In the genomic region with DNA sequence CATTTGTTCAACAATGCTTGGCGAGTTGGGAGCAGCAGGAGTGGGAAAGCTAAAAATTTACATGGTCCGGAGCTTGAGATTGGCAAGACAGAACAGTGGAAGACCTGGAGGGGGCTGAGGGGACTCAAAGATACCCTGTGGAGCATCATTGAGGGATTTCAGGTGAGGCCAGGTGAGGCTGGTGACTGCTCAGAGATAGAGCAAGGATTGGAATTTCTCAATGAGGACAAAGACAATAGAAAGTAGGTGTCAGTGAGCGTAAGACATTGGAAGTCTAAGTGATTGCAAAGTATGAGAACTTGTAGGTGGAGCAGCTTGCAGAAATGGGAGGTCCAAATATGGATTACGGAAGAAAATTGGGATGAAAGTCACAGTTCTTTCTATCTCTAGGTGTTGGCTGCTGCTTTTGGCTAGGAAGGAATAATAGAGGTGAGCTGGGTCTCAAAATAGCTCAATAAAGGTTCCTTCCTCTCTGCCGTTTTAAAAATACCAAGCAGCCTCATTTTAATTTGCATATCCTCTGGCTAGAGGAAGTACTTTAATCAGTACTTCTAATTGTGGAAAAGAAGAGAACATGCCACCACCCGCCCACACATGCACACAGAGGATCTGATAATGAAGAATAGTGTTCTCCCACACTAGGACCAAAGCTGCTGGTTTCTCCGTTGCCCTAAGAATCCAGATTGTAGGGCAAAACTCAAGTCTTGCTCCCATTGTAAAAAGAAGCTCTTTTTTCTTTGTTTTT, we compare ENCODE assay signal across 9 cellular contexts. TPM values are rescaled to one million over a fixed set of nuclear protein-coding genes. Genes with fewer than 3 reads are reported as not detected.
DNase-seq lines count a peak whose midpoint lies in the region; ATAC-seq and TF ChIP-seq lines count a peak whose summit lies in the region.
"Had no signal": no experiment of that assay in that cellular context is flagged by ENCODE, and none has a peak within 500 bp of the region (broad histone marks: within the 10 kb centered on the region; RNA-seq: fewer than 3 reads in every experiment).

No MANE protein-coding gene starts in this region.

- peaks cover 0 to 8% (median 0%) of the 10 kb centered on the region in 4 donors for H3K4me1 ChIP-seq in tibial nerve
- H3K4me1 ChIP-seq: A549 had no signal

- no peaks in the 10 kb centered on the region for H3K27me3 ChIP-seq in tibial nerve

- no peak for TF ChIP-seq EP300 in tibial nerve (IDR thresholded peaks at IDR 0.05)

- H3K4me3 Mint-ChIP-seq in T-helper 1 cell treated with Interleukin-12 subunit alpha and Interleukin-12 subunit beta and Interleukin-4 antibody, amounts not matched to agents 30 μg/mL and 1 μg/mL, for 36 hours, result peak overlapping the region; percentile 11

- peak; percentile 55 for ATAC-seq in HG03439 (IDR thresholded peaks at IDR 0.05; ENCODE audit: unreplicated experiment)
- ATAC-seq: A549 had no signal

- intact Hi-C loops in lower leg skin (cut with DNase I; ENCODE audit: low total_unique reads), result no loop called here

- no peak overlapping the region for H3K27ac ChIP-seq in tibial nerve
- H3K27ac ChIP-seq: A549 had no signal

- H3K4me3 ChIP-seq in lower leg skin (ENCODE audit: low read depth, poor library complexity, severe bottlenecking), result no peak overlapping the region
- H3K4me3 ChIP-seq in tibial nerve, result no peak overlapping the region
- H3K4me3 ChIP-seq: A549 had no signal

- H3K27me3 Mint-ChIP-seq in T-helper 1 cell treated with Interleukin-12 subunit alpha and Interleukin-12 subunit beta and Interleukin-4 antibody, amounts not matched to agents 30 μg/mL and 1 μg/mL, for 36 hours (ENCODE audit: low read depth), result no peaks in the 10 kb centered on the region

- H3K9me3 ChIP-seq in tibial nerve, result no peaks in the 10 kb centered on the region
- H3K9me3 ChIP-seq: A549 had no signal

- WGBS in lower leg skin, 2 donors, result 50 to 52% methylated on average over 7 of the region's 7 CpGs
- WGBS in tibial nerve, 2 donors, result 59 to 64% methylated on average over 7 of the region's 7 CpGs

- no peak overlapping the region for H3K27ac Mint-ChIP-seq in T-helper 1 cell treated with Interleukin-12 subunit alpha and Interleukin-12 subunit beta and Interleukin-4 antibody, amounts not matched to agents 30 μg/mL and 1 μg/mL, for 36 hours

- no peaks in the 10 kb centered on the region for H3K36me3 ChIP-seq in tibial nerve

- H3K9me3 Mint-ChIP-seq in T-helper 1 cell treated with Interleukin-12 subunit alpha and Interleukin-12 subunit beta and Interleukin-4 antibody, amounts not matched to agents 30 μg/mL and 1 μg/mL, for 36 hours, result no peaks in the 10 kb centered on the region

- DNase-seq in T-helper 1 cell (no peak), NCI-H82 treated with DMSO at 0.1 percent for 48 hours (lab: John Stamatoyannopoulos, UW; ENCODE audit: unreplicated experiment) (no peak), lower leg skin (ENCODE audit: low spot score in 2 of 2) (no peak), tibial nerve (ENCODE audit: low spot score in 2 of 2) (no peak)
- peak; percentile 36 for DNase-seq in activated CD8-positive, alpha-beta memory T cell treated with anti-CD3 and anti-CD28 coated beads, Interleukin-2, amount 50 U/mL, for 24 hours (ENCODE audit: extremely low read depth)
- peak; percentile 50 for DNase-seq in stimulated activated CD4-positive, alpha-beta T cell treated with anti-CD3 and anti-CD28 coated beads, Interleukin-4, amount 100 ng/mL, for 1 hour

- peaks cover 32% of the 10 kb centered on the region for H3K4me1 Mint-ChIP-seq in T-helper 1 cell treated with Interleukin-12 subunit alpha and Interleukin-12 subunit beta and Interleukin-4 antibody, amounts not matched to agents 30 μg/mL and 1 μg/mL, for 36 hours (ENCODE audit: low read depth)

- H3K36me3 Mint-ChIP-seq in T-helper 1 cell treated with Interleukin-12 subunit alpha and Interleukin-12 subunit beta and Interleukin-4 antibody, amounts not matched to agents 30 μg/mL and 1 μg/mL, for 36 hours (ENCODE audit: low read depth), result peaks cover 68% of the 10 kb centered on the region

- TF ChIP-seq POLR2A in lower leg skin (IDR thresholded peaks at IDR 0.05) (no peak), tibial nerve (IDR thresholded peaks at IDR 0.05) (no peak)

- TF ChIP-seq CTCF in lower leg skin (IDR thresholded peaks at IDR 0.05), result no peak
- TF ChIP-seq CTCF in tibial nerve (IDR thresholded peaks at IDR 0.05), result no peak

RNA-seq across cellular contexts. Expression of a gene that starts 42.4 kb away (rescaled TPM):
- 10 to 100 TPM; 12.5 to 21.8 (median 14.7) TPM for total RNA-seq in lower leg skin
- 10 to 100 TPM in 2 of 4 donors, 1 to 10 TPM in 2; 7.3 to 18.8 (median 12.3) TPM for total RNA-seq in tibial nerve

Comparison
In these comparisons a context has a peak if more than half of its experiments do, and no peak if none do; other contexts are left out.
1. DNase-seq: peak in activated CD8-positive, alpha-beta memory T cell treated with anti-CD3 and anti-CD28 coated beads, Interleukin-2, amount 50 U/mL, for 24 hours (single experiment) and stimulated activated CD4-positive, alpha-beta T cell treated with anti-CD3 and anti-CD28 coated beads, Interleukin-4, amount 100 ng/mL, for 1 hour (single experiment); none in T-helper 1 cell (0 of 5), NCI-H82 treated with DMSO at 0.1 percent for 48 hours (single experiment), lower leg skin (0 of 2) and tibial nerve (0 of 2).